Comparison of ENCODE assay signal across 8 cellular contexts in the genomic region with DNA sequence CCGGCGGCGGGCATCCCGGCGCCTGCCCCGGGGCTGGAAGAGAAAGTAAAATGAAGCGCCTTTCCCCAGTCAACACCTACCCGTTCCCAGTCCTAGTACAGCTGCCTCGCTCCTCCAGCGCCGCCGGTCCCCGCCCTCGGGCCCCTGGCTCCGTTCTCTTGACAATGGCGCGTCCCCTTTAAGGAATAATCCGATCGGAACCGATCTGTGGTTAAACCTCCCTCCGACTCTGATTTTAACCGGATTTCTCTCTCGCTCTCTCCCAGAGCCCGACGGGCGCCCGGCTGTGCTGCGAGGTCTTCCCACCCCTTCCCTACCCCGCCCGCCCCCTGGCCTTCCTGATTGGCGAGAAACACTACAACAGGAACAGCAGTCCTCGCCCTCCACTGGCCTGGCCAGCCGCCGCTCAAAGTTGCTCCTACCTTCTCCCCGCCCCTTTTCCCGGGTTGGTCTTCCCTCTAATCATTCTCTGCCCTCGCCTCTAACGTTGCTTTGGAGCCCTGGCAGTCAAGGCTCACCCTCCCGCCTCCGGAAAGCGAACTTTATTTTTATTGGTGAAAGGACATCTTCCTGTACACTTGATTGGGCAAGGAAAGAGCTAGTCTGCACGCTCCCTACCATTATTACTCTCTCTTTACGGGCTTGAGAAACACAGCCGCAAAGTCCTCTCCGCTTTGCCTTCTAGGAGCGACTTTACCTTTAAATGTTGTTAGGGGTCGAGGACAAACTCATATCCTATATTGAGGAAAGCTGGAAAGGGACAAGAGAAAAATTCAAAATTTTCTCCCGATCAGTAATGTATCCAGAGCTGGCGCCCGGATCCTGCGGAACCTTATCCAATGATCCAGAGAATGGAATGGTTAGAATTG. TPM values are rescaled to one million over a fixed set of nuclear protein-coding genes. Genes with fewer than 3 reads are reported as not detected.
DNase-seq lines count a peak whose midpoint lies in the region; ATAC-seq and TF ChIP-seq lines count a peak whose summit lies in the region.

FRYL (minus strand) TSS at position 282 of the 869 bp plus-strand sequence. CDS start 145,869 bp downstream, outside the sequence.

- peak within 1 kb of the TSS; percentile 95 to 98 for H3K27ac ChIP-seq in lung (ENCODE audit: low read depth in 1 of 2, low read length in 1 of 2)

- H3K27me3 ChIP-seq in lung (ENCODE audit: control insufficient read depth, insufficient read depth), result no peaks in the 10 kb centered on the region

- peak within 1 kb of the TSS; percentile 98 for H3K4me3 ChIP-seq in lung

- DNase-seq in CMK (ENCODE audit: low read depth) (peak; percentile 96), GM20000 (ENCODE audit: low spot score) (peak; percentile 96), HT-29 (ENCODE audit: low spot score) (peak; percentile 99), NOMO-1 (lab: John Stamatoyannopoulos, UW; ENCODE audit: unreplicated experiment in 2 of 2) (peak; percentile 99 to 100), lung (ENCODE audit: low spot score) (peak; percentile 100)
- peak; percentile 97 for DNase-seq in effector CD8-positive, alpha-beta T cell (lab: John Stamatoyannopoulos, UW)
- peak; percentile 97 to 98 (median 97) for DNase-seq in stimulated activated CD4-positive, alpha-beta T cell treated with anti-CD3 and anti-CD28 coated beads, TNF-alpha, amount 100 ng/mL, for 48 hours (ENCODE audit: low read depth in 3 of 3)

- ATAC-seq in lung (ENCODE audit: insufficient read depth, low FRiP score), result peak; percentile 91

- POLR2A ChIA-PET in activated CD8-positive, alpha-beta memory T cell treated with anti-CD3 and anti-CD28 coated beads for 36 hours (lab: Charles Lee), result interaction anchor here (0.6 to 1.6 kb wide), 5 partner anchors 50 to 126 kb away, joined by 3 to 6 read pairs (median 4); partner anchors contain the start of genes OCIAD1 and OCIAD2

- WGBS in lung, 2 donors, result 0 to 1% methylated on average over 46 to 51 of the region's 51 CpGs

- CTCF ChIA-PET in activated CD8-positive, alpha-beta memory T cell treated with anti-CD3 and anti-CD28 coated beads for 36 hours (lab: Charles Lee), result no interaction called here

- H3K36me3 ChIP-seq in lung (ENCODE audit: control insufficient read depth in 2 of 2, insufficient read depth in 2 of 2, low read length in 2 of 2), result no peaks in the 10 kb centered on the region

- TF ChIP-seq CTCF in GM20000 (IDR thresholded peaks at IDR 0.05; ENCODE audit: extremely low read depth, missing control alignments), result no peak
- no peak for TF ChIP-seq CTCF in lung (IDR thresholded peaks at IDR 0.05; ENCODE audit: control extremely low read depth, extremely low read depth)

- peaks cover 0 to 22% of the 10 kb centered on the region in 2 donors for H3K4me1 ChIP-seq in lung (ENCODE audit: control insufficient read depth in 2 of 2, insufficient read depth in 2 of 2, low read length in 2 of 2)

- H3K9me3 ChIP-seq in lung (ENCODE audit: control insufficient read depth in 2 of 2, insufficient read depth in 1 of 2, low read length in 1 of 2), result no peaks in the 10 kb centered on the region

RNA-seq across cellular contexts. Expression of gene FRYL, which starts in this region (rescaled TPM):
- total RNA-seq in HT-29 (2014; rRNA removed; shearing (Covaris generic)), result 36.4 and 40.8 TPM in 2 replicates
- 10 to 100 TPM; 68.7 to 77.1 TPM for total RNA-seq in activated CD8-positive, alpha-beta memory T cell treated with anti-CD3 and anti-CD28 coated beads for 36 hours
- 100 to 1,000 TPM in 1 of 2 donors, 10 to 100 TPM in 1; 49.0 to 188 TPM for total RNA-seq in lung
- polyA plus RNA-seq in lung, result 10 to 100 TPM; 12.6 to 14.3 TPM

Comparison
In these comparisons a context has a peak if more than half of its experiments do, and no peak if none do; other contexts are left out.
1. Peak in every context shown above with its lines: DNase-seq, ATAC-seq, H3K4me3 ChIP-seq and H3K27ac ChIP-seq.